ENCODE assay signal across 13 cellular contexts in genomic region chr4:85477538-85477937, GRCh38. TPM values are rescaled to one million over a fixed set of nuclear protein-coding genes. Genes with fewer than 3 reads are reported as not detected.
A peak's percentile ranks its signal among the peaks of the same experiment; 100 is the strongest.
DNase-seq lines count a peak whose midpoint lies in the region; ATAC-seq and TF ChIP-seq lines count a peak whose summit lies in the region.
"Had no signal": no experiment of that assay in that cellular context is flagged by ENCODE, and none has a peak within 500 bp of the region (broad histone marks: within the 10 kb centered on the region; RNA-seq: fewer than 3 reads in every experiment).

No MANE protein-coding gene starts in this region.

- ATAC-seq in GM18519 (IDR thresholded peaks at IDR 0.05; ENCODE audit: low FRiP score, unreplicated experiment): peak; percentile 21
- peak; percentile 32 for ATAC-seq in HG02981 (IDR thresholded peaks at IDR 0.05; ENCODE audit: unreplicated experiment)
- ATAC-seq in GM21360 (IDR thresholded peaks at IDR 0.05; ENCODE audit: unreplicated experiment): no peak
- no peak for ATAC-seq in HG02870 (IDR thresholded peaks at IDR 0.05; ENCODE audit: unreplicated experiment)
- ATAC-seq: effector memory CD8-positive, alpha-beta T cell; HepG2 had no signal

- H3K9me3 ChIP-seq in breast epithelium: no peaks in the 10 kb centered on the region

- no peak for TF ChIP-seq POLR2A in breast epithelium (IDR thresholded peaks at IDR 0.05)

- H3K27ac ChIP-seq in breast epithelium (no peak overlapping the region), coronary artery (no peak overlapping the region)

- H3K4me3 ChIP-seq in breast epithelium (peak overlapping the region in 2 of 3 donors; percentile 33 to 66), skeletal muscle cell (ENCODE audit: low read depth, low read length) (peak overlapping the region; percentile 75), coronary artery (no peak overlapping the region)

- no peaks in the 10 kb centered on the region for H3K27me3 ChIP-seq in breast epithelium

- H3K4me1 ChIP-seq in breast epithelium: no peaks in the 10 kb centered on the region

- intact Hi-C loops in breast epithelium (cut with DNase I; ENCODE audit: low total_unique reads): no loop called here

- no peak for DNase-seq in breast epithelium (ENCODE audit: low spot score in 2 of 2)
- DNase-seq in skeletal muscle cell (ENCODE audit: low read depth): peak; percentile 24
- no peak for DNase-seq in DMS79 (lab: John Stamatoyannopoulos, UW)
- no peak for DNase-seq in coronary artery (ENCODE audit: low spot score)
- DNase-seq: activated CD4-positive, alpha-beta T cell treated with anti-CD3 and anti-CD28 coated beads, Interleukin-2, amount 10 ng/mL, durations not matched to agents 24 days and 14 days; activated naive CD4-positive, alpha-beta T cell treated with Interleukin-2 at 50 U/mL for 16 hours; DMS153; effector memory CD8-positive, alpha-beta T cell had no signal

- TF ChIP-seq CTCF in breast epithelium (IDR thresholded peaks at IDR 0.05) (no peak), coronary artery (IDR thresholded peaks at IDR 0.05) (no peak)

- H3K36me3 ChIP-seq in breast epithelium: no peaks in the 10 kb centered on the region

RNA-seq across cellular contexts. Expression of gene ARHGAP24, which starts 2.6 kb away (rescaled TPM):
- total RNA-seq in breast epithelium: 10 to 100 TPM; 20.6 to 60.2 (median 37.2) TPM
- total RNA-seq: activated CD4-positive, alpha-beta T cell treated with anti-CD3 and anti-CD28 coated beads, Interleukin-2, amount 10 ng/mL, durations not matched to agents 24 days and 14 days had no signal

Comparison
In these comparisons a context has a peak if more than half of its experiments do, and no peak if none do; other contexts are left out.
1. ATAC-seq: peak in GM18519 (single experiment) and HG02981 (single experiment); none in GM21360 (single experiment) and HG02870 (single experiment).